27 cellular contexts compared by ENCODE assay signal in genomic region chr6:19452495-19452894, GRCh38.
DNase-seq lines count a peak whose midpoint lies in the region; ATAC-seq and TF ChIP-seq lines count a peak whose summit lies in the region.
"Had no signal": no experiment of that assay in that cellular context is flagged by ENCODE, and none has a peak within 500 bp of the region (broad histone marks: within the 10 kb centered on the region; RNA-seq: fewer than 3 reads in every experiment).

No MANE protein-coding gene starts in this region.

- H3K18ac ChIP-seq in mesendoderm (ENCODE audit: low read length) = no peak overlapping the region

- H3K79me2 ChIP-seq in GM23338 (replicated peaks; ENCODE audit: insufficient read depth) = no peaks in the 10 kb centered on the region
- no peaks in the 10 kb centered on the region for H3K79me2 ChIP-seq in mesendoderm (ENCODE audit: control insufficient read depth, insufficient read depth, low read length)
- H3K79me2 ChIP-seq: parathyroid adenoma had no signal

- H3K27ac ChIP-seq in GM23338 (ENCODE audit: low read depth) (no peak overlapping the region), mesendoderm (ENCODE audit: low read depth, low read length) (no peak overlapping the region), left ventricle myocardium inferior (replicated peaks) (no peak overlapping the region)
- H3K27ac ChIP-seq: parathyroid adenoma, right atrium auricular region had no signal

- H3K9ac ChIP-seq in mesendoderm (ENCODE audit: low read length) = no peak overlapping the region
- H3K9ac ChIP-seq: parathyroid adenoma, SK-N-SH had no signal

- H3K27me3 Mint-ChIP-seq in GM23338 (ENCODE audit: insufficient read depth, low read depth, poor library complexity) = no peaks in the 10 kb centered on the region
- H3K27me3 Mint-ChIP-seq: activated CD4-positive, alpha-beta memory T cell treated with anti-CD3 and anti-CD28 coated beads, Interleukin-2, amount 10 ng/mL, durations not matched to agents 7 days and 5 days; activated naive CD8-positive, alpha-beta T cell; dendritic cell treated with granulocyte-macrophage colony-stimulating factor and Interleukin-4, amounts not matched to agents 40 ng/mL and 50 ng/mL, for 4 days; IgD-negative memory B cell had no signal

- intact Hi-C loops in left ventricle myocardium inferior (cut with micrococcal nuclease) = no loop called here

- H3K36me3 ChIP-seq in GM23338 (ENCODE audit: insufficient read depth) (no peaks in the 10 kb centered on the region), mesendoderm (ENCODE audit: control insufficient read depth, insufficient read depth, low read length) (no peaks in the 10 kb centered on the region), left ventricle myocardium inferior (no peaks in the 10 kb centered on the region)
- H3K36me3 ChIP-seq: right atrium auricular region had no signal

- peak; percentile 64 for DNase-seq in GM23338 (ENCODE audit: low spot score)
- peak; percentile 63 for DNase-seq in NCI-H69 (lab: John Stamatoyannopoulos, UW)
- no peak for DNase-seq in epithelial cell of proximal tubule (ENCODE audit: low read depth)
- peak; percentile 70 for DNase-seq in mesendoderm
- no peak for DNase-seq in left ventricle myocardium inferior
- no peak for DNase-seq in NCI-H2227 (lab: John Stamatoyannopoulos, UW; ENCODE audit: unreplicated experiment)
- DNase-seq: activated CD4-positive, alpha-beta memory T cell treated with anti-CD3 and anti-CD28 coated beads, Interleukin-2, amount 10 ng/mL, durations not matched to agents 7 days and 5 days; activated CD4-positive, alpha-beta T cell treated with anti-CD3 and anti-CD28 coated beads for 1 hour; aorta; C1 segment of cervical spinal cord; central memory CD4-positive, alpha-beta T cell; mammary epithelial cell; NCI-H1048; NCI-H187 treated with DMSO at 0.1 percent for 48 hours; NCI-H2227 treated with DMSO at 0.1 percent for 48 hours; SK-N-SH; substantia nigra had no signal

- TF ChIP-seq CTCF in GM23338 (conservative IDR thresholded peaks at IDR 0.05; ENCODE audit: low read depth in 2 of 2) = peak; percentile 32 to 51; a peak in 2 of 4 replicates
- peak; percentile 45 for TF ChIP-seq CTCF in epithelial cell of proximal tubule (conservative IDR thresholded peaks at IDR 0.05; ENCODE audit: low read depth, low read length)
- no peak for TF ChIP-seq CTCF in left ventricle myocardium inferior (IDR thresholded peaks at IDR 0.05; ENCODE audit: borderline replicate concordance)

- no peak overlapping the region for H3K23ac ChIP-seq in mesendoderm (ENCODE audit: low read length)

- no peak overlapping the region for H2AFZ ChIP-seq in GM23338
- H2AFZ ChIP-seq: parathyroid adenoma had no signal

- H3K4me2 ChIP-seq in GM23338 (no peak overlapping the region), mesendoderm (ENCODE audit: low read length) (no peak overlapping the region)
- H3K4me2 ChIP-seq: SK-N-SH had no signal

- no peak overlapping the region for H2BK120ac ChIP-seq in mesendoderm (ENCODE audit: low read depth, low read length)

- H3K27me3 ChIP-seq in GM23338 (ENCODE audit: insufficient read depth) (no peaks in the 10 kb centered on the region), mesendoderm (ENCODE audit: insufficient read depth, low read length, poor library complexity) (no peaks in the 10 kb centered on the region), left ventricle myocardium inferior (ENCODE audit: low read depth) (no peaks in the 10 kb centered on the region)
- H3K27me3 ChIP-seq: right atrium auricular region had no signal

- H3K4me1 ChIP-seq in GM23338 (ENCODE audit: insufficient read depth) (no peaks in the 10 kb centered on the region), mesendoderm (ENCODE audit: control insufficient read depth, low read depth, low read length) (no peaks in the 10 kb centered on the region), left ventricle myocardium inferior (no peaks in the 10 kb centered on the region)
- H3K4me1 ChIP-seq: Caco-2, parathyroid adenoma, right atrium auricular region had no signal

- H3K56ac ChIP-seq in mesendoderm (ENCODE audit: low read length) = no peak overlapping the region

- no peak overlapping the region for H2AK5ac ChIP-seq in mesendoderm (ENCODE audit: low read length)

- no peaks in the 10 kb centered on the region for H3K9me3 ChIP-seq in left ventricle myocardium inferior (replicated peaks)
- H3K9me3 ChIP-seq: Caco-2, SK-N-SH had no signal

- H3K27ac Mint-ChIP-seq in GM23338 = no peak overlapping the region
- H3K27ac Mint-ChIP-seq: activated CD4-positive, alpha-beta memory T cell treated with anti-CD3 and anti-CD28 coated beads, Interleukin-2, amount 10 ng/mL, durations not matched to agents 7 days and 5 days; activated naive CD8-positive, alpha-beta T cell; activated T-helper 2 cell treated with anti-CD3 and anti-CD28 coated beads, Interferon-gamma antibody, Interleukin-2, Interleukin-4, amounts not matched to agents 10 μg/mL and 5 μg/mL and 100 μg/mL, durations not matched to agents 14 hours and 24 hours and 36 hours; dendritic cell treated with granulocyte-macrophage colony-stimulating factor and Interleukin-4, amounts not matched to agents 40 ng/mL and 50 ng/mL, for 4 days; T-helper 1 cell treated with Interleukin-12 subunit alpha and Interleukin-12 subunit beta and Interleukin-4 antibody, amounts not matched to agents 30 μg/mL and 1 μg/mL, for 36 hours had no signal

- H4K20me1 ChIP-seq in GM23338 (replicated peaks; ENCODE audit: insufficient read depth) = no peaks in the 10 kb centered on the region

- H2BK15ac ChIP-seq in mesendoderm (replicated peaks; ENCODE audit: low read depth) = no peak overlapping the region

- H3K4me1 Mint-ChIP-seq in GM23338 = peaks cover 2% of the 10 kb centered on the region; the same call in 1 of the 3 replicates
- H3K4me1 Mint-ChIP-seq: activated CD4-positive, alpha-beta memory T cell treated with anti-CD3 and anti-CD28 coated beads, Interleukin-2, amount 10 ng/mL, durations not matched to agents 7 days and 5 days; IgD-negative memory B cell had no signal

- no peak overlapping the region for H3K4me3 Mint-ChIP-seq in GM23338
- H3K4me3 Mint-ChIP-seq: activated CD4-positive, alpha-beta memory T cell treated with anti-CD3 and anti-CD28 coated beads, Interleukin-2, amount 10 ng/mL, durations not matched to agents 7 days and 5 days; activated naive CD8-positive, alpha-beta T cell; dendritic cell treated with granulocyte-macrophage colony-stimulating factor and Interleukin-4, amounts not matched to agents 40 ng/mL and 50 ng/mL, for 4 days; IgD-negative memory B cell; T-helper 1 cell treated with Interleukin-12 subunit alpha and Interleukin-12 subunit beta and Interleukin-4 antibody, amounts not matched to agents 30 μg/mL and 1 μg/mL, for 36 hours had no signal

- H3K9me3 Mint-ChIP-seq in GM23338 = no peaks in the 10 kb centered on the region
- H3K9me3 Mint-ChIP-seq: activated T-helper 2 cell treated with anti-CD3 and anti-CD28 coated beads, Interferon-gamma antibody, Interleukin-2, Interleukin-4, amounts not matched to agents 10 μg/mL and 5 μg/mL and 100 μg/mL, durations not matched to agents 14 hours and 24 hours and 36 hours; T-helper 1 cell treated with Interleukin-12 subunit alpha and Interleukin-12 subunit beta and Interleukin-4 antibody, amounts not matched to agents 30 μg/mL and 1 μg/mL, for 36 hours had no signal

- ATAC-seq in GM23338 (peak; percentile 94), HG03108 (IDR thresholded peaks at IDR 0.05; ENCODE audit: unreplicated experiment) (no peak), GM18517 (IDR thresholded peaks at IDR 0.05; ENCODE audit: unreplicated experiment) (no peak)

- no peaks in the 10 kb centered on the region for H3K79me1 ChIP-seq in mesendoderm (ENCODE audit: low read length)

- no peak overlapping the region for H4K8ac ChIP-seq in mesendoderm (ENCODE audit: low read depth, low read length)

- H3F3A ChIP-seq in GM23338 (replicated peaks; ENCODE audit: low read depth) = no peaks in the 10 kb centered on the region

- no peak overlapping the region for H3K4ac ChIP-seq in mesendoderm (ENCODE audit: low read depth, low read length)

- no peaks in the 10 kb centered on the region for H3K36me3 Mint-ChIP-seq in GM23338 (ENCODE audit: low read depth)
- H3K36me3 Mint-ChIP-seq: activated naive CD8-positive, alpha-beta T cell; IgD-negative memory B cell had no signal

- WGBS in mesendoderm (ENCODE audit: extremely low coverage, insufficient coverage, low lambda C conversion rate) = no CpG with 5 or more reads among the region's 1 CpG

- H3K9me2 ChIP-seq in GM23338 (ENCODE audit: insufficient read depth) = no peaks in the 10 kb centered on the region; the same call in 1 of the 2 replicates
- H3K9me2 ChIP-seq: SK-N-SH had no signal

- H3K4me3 ChIP-seq in GM23338 (no peak overlapping the region), epithelial cell of proximal tubule (ENCODE audit: low read depth, low read length) (no peak overlapping the region), mesendoderm (ENCODE audit: low read length) (no peak overlapping the region), left ventricle myocardium inferior (no peak overlapping the region)
- H3K4me3 ChIP-seq: right atrium auricular region had no signal

- no peak overlapping the region for H4K5ac ChIP-seq in mesendoderm (ENCODE audit: low read length)

- H2BK5ac ChIP-seq in mesendoderm (ENCODE audit: low read length) = no peak overlapping the region

TF ChIP-seq in GM23338, 12 proteins besides CTCF, POLR2A, EP300 and RAD21 (continues in another document):
- TF ChIP-seq ETS1 (IDR thresholded peaks at IDR 0.05) (no peak), STAT1 (IDR thresholded peaks at IDR 0.05; ENCODE audit: unreplicated experiment) (no peak), EZH2phosphoT487 (IDR thresholded peaks at IDR 0.05; ENCODE audit: unreplicated experiment) (no peak)

Comparison
In these comparisons a context has a peak if more than half of its experiments do, and no peak if none do; other contexts are left out.
1. DNase-seq: peak in GM23338 (single experiment), NCI-H69 (single experiment) and mesendoderm (single experiment); none in epithelial cell of proximal tubule (single experiment), left ventricle myocardium inferior (single experiment) and NCI-H2227 (single experiment).